ENCODE assay signal across 1 cellular context in the genomic region with DNA sequence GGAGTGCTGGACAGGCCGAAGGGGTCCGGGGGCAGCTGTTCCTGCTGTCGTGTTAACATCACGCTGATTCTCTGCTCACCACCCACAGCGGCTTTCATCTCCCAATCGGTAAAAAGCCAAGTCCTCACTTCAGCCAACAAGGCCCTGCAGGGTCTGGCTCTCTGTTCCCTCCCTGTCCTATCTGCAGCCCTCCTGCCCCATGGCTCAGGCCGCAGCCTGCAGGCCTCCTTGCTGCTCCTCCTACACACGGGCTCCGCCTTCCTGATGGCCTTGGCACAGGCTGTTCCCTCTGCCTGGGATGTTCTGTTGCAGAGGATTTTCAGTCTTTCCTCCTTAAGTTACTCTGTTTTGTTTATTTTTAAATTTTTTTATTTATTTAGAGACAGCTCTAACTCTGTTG.
TF ChIP-seq lines count a peak whose summit lies in the region.

No MANE protein-coding gene starts in this region.

TF ChIP-seq in WTC11, 78 proteins besides CTCF, POLR2A, EP300 and RAD21 (continued from another document):
- TF ChIP-seq, protein P1, sequence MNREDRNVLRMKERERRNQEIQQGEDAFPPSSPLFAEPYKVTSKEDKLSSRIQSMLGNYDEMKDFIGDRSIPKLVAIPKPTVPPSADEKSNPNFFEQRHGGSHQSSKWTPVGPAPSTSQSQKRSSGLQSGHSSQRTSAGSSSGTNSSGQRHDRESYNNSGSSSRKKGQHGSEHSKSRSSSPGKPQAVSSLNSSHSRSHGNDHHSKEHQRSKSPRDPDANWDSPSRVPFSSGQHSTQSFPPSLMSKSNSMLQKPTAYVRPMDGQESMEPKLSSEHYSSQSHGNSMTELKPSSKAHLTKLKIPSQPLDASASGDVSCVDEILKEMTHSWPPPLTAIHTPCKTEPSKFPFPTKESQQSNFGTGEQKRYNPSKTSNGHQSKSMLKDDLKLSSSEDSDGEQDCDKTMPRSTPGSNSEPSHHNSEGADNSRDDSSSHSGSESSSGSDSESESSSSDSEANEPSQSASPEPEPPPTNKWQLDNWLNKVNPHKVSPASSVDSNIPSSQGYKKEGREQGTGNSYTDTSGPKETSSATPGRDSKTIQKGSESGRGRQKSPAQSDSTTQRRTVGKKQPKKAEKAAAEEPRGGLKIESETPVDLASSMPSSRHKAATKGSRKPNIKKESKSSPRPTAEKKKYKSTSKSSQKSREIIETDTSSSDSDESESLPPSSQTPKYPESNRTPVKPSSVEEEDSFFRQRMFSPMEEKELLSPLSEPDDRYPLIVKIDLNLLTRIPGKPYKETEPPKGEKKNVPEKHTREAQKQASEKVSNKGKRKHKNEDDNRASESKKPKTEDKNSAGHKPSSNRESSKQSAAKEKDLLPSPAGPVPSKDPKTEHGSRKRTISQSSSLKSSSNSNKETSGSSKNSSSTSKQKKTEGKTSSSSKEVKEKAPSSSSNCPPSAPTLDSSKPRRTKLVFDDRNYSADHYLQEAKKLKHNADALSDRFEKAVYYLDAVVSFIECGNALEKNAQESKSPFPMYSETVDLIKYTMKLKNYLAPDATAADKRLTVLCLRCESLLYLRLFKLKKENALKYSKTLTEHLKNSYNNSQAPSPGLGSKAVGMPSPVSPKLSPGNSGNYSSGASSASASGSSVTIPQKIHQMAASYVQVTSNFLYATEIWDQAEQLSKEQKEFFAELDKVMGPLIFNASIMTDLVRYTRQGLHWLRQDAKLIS (CRISPR knock-in tag; IDR thresholded peaks at IDR 0.05; ENCODE audit: borderline replicate concordance), result no peak
- TF ChIP-seq, protein P2, sequence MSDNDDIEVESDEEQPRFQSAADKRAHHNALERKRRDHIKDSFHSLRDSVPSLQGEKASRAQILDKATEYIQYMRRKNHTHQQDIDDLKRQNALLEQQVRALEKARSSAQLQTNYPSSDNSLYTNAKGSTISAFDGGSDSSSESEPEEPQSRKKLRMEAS (CRISPR knock-in tag; IDR thresholded peaks at IDR 0.05), result no peak
